In genomic region chr20:32037929-32038328, GRCh38 we compare ENCODE assay signal across 17 cellular contexts. TPM values are rescaled to one million over a fixed set of nuclear protein-coding genes. Genes with fewer than 3 reads are reported as not detected.
DNase-seq lines count a peak whose midpoint lies in the region; ATAC-seq and TF ChIP-seq lines count a peak whose summit lies in the region.
"Had no signal": no experiment of that assay in that cellular context is flagged by ENCODE, and none has a peak within 500 bp of the region (broad histone marks: within the 10 kb centered on the region; RNA-seq: fewer than 3 reads in every experiment).

No MANE protein-coding gene starts in this region.

- H3K36me3 Mint-ChIP-seq in HFFc6 (ENCODE audit: low read depth) = no peaks in the 10 kb centered on the region
- H3K36me3 Mint-ChIP-seq: activated naive CD4-positive, alpha-beta T cell treated with anti-CD3 and anti-CD28 coated beads, Interleukin-2, amount 50 U/mL, for 72 hours had no signal

- DNase-seq in AG04449 (ENCODE audit: low read depth, low spot score) (peak; percentile 9), HFFc6 (peak; percentile 42), SW480 (ENCODE audit: low spot score) (peak; percentile 70), fibroblast of mammary gland (ENCODE audit: low read depth) (peak; percentile 80), islet precursor cell (no peak), cerebellar nuclear complex (lab: John Stamatoyannopoulos, UW) (no peak)
- DNase-seq in stimulated activated naive CD4-positive, alpha-beta T cell treated with Interleukin-2 at 50 U/mL for 16 hours (lab: John Stamatoyannopoulos, UW) = no peak
- DNase-seq: mesendoderm, NCI-H1417, NCI-H2227 treated with DMSO at 0.1 percent for 48 hours, PC-3, T-helper 1 cell had no signal

- no peak for TF ChIP-seq CTCF in AG04449 (IDR thresholded peaks at IDR 0.05; ENCODE audit: insufficient read depth, low read length, missing control alignments)
- TF ChIP-seq CTCF in HFFc6 (IDR thresholded peaks at IDR 0.05) = no peak
- no peak for TF ChIP-seq CTCF in fibroblast of mammary gland (conservative IDR thresholded peaks at IDR 0.05; ENCODE audit: control insufficient read depth, insufficient read depth, low read depth, low read length)

- H3K9me3 Mint-ChIP-seq in HFFc6 = no peaks in the 10 kb centered on the region
- H3K9me3 Mint-ChIP-seq: activated naive CD4-positive, alpha-beta T cell treated with anti-CD3 and anti-CD28 coated beads, Interleukin-2, amount 50 U/mL, for 72 hours; neural crest cell had no signal

- H3K27ac Mint-ChIP-seq in HFFc6 = no peak overlapping the region
- H3K27ac Mint-ChIP-seq: activated naive CD4-positive, alpha-beta T cell treated with anti-CD3 and anti-CD28 coated beads, Interleukin-2, amount 50 U/mL, for 72 hours had no signal

- no peak overlapping the region for H3K4me3 ChIP-seq in AG04449 (ENCODE audit: low read depth, low read length)
- no peak overlapping the region for H3K4me3 ChIP-seq in fibroblast of mammary gland (ENCODE audit: control insufficient read depth, low read depth, low read length)
- H3K4me3 ChIP-seq: skin epidermis had no signal

- POLR2A ChIA-PET in AG04449 (lab: Yijun Ruan, JAX) = interaction anchor here (0.7 to 1.0 kb wide), 2 partner anchors 29 to 175 kb away, joined by 3 read pairs; no protein-coding TSS in a partner anchor

- no peak overlapping the region for H3K4me3 Mint-ChIP-seq in HFFc6
- H3K4me3 Mint-ChIP-seq: neural crest cell had no signal

- no peaks in the 10 kb centered on the region for H3K4me1 Mint-ChIP-seq in HFFc6 (ENCODE audit: low read depth)
- H3K4me1 Mint-ChIP-seq: neural crest cell had no signal

- CTCF ChIA-PET in AG04449 (lab: Yijun Ruan, JAX) = interaction anchor here (2.8 to 10.4 kb wide), 2 partner anchors 53 to 191 kb away, joined by 8 to 224 read pairs; no protein-coding TSS in a partner anchor

- no peak for ATAC-seq in GM18867 (IDR thresholded peaks at IDR 0.05; ENCODE audit: unreplicated experiment)
- ATAC-seq: activated CD4-positive, CD25-positive, alpha-beta regulatory T cell treated with anti-CD3 and anti-CD28 coated beads, Interleukin-2, amount 50 U/mL, for 24 hours; activated naive CD4-positive, alpha-beta T cell treated with anti-CD3 and anti-CD28 coated beads, Interleukin-2, amount 50 U/mL, for 72 hours; PC-3 had no signal

- H3K27me3 Mint-ChIP-seq in HFFc6 (ENCODE audit: insufficient read depth) = peaks cover 54% of the 10 kb centered on the region

RNA-seq across cellular contexts. Expression of gene HCK, which starts 14.1 kb away (rescaled TPM):
- not detected for total RNA-seq in HFFc6 (2021; fragmentation: NEBNext Ultra II Directional; extraction: Animal tissue kit (Norgen Biotek cat#: 25700))
- total RNA-seq: neural crest cell, PC-3 had no signal

RNA-seq across cellular contexts. Expression of gene CCM2L, which starts 27.7 kb away (rescaled TPM):
- total RNA-seq in HFFc6 (2021; fragmentation: NEBNext Ultra II Directional; extraction: Animal tissue kit (Norgen Biotek cat#: 25700)) = not detected
- total RNA-seq: activated naive CD4-positive, alpha-beta T cell treated with anti-CD3 and anti-CD28 coated beads, Interleukin-2, amount 50 U/mL, for 72 hours; PC-3 had no signal

Comparison
In these comparisons a context has a peak if more than half of its experiments do, and no peak if none do; other contexts are left out.
1. DNase-seq: peak in AG04449 (single experiment), HFFc6 (single experiment), SW480 (single experiment) and fibroblast of mammary gland (single experiment); none in islet precursor cell (single experiment), stimulated activated naive CD4-positive, alpha-beta T cell treated with Interleukin-2 at 50 U/mL for 16 hours (single experiment) and cerebellar nuclear complex (0 of 2).